Comparison of ENCODE assay signal across 31 cellular contexts in genomic region chr18:11767329-11767728, GRCh38.
"Had no signal": no experiment of that assay in that cellular context is flagged by ENCODE, and none has a peak within 500 bp of the region (broad histone marks: within the 10 kb centered on the region; RNA-seq: fewer than 3 reads in every experiment).

No MANE protein-coding gene starts in this region.

- H3K4me1 ChIP-seq: adrenal gland, body of pancreas, colonic mucosa, esophagus squamous epithelium, gastroesophageal sphincter had no signal

- DNase-seq: activated B cell treated with CpG ODN at 0.5 μM for 24 hours; activated CD4-positive, alpha-beta T cell treated with anti-CD3 and anti-CD28 coated beads for 48 hours; activated CD4-positive, alpha-beta T cell treated with anti-CD3 and anti-CD28 coated beads, Interleukin-2, amount 50 U/mL, for 1 hour; activated CD4-positive, alpha-beta T cell treated with anti-CD3 and anti-CD28 coated beads, Interleukin-2, amount 50 U/mL, for 48 hours; activated CD8-positive, alpha-beta memory T cell treated with anti-CD3 and anti-CD28 coated beads for 24 hours; activated CD8-positive, alpha-beta T cell treated with anti-CD3 and anti-CD28 coated beads for 36 hours; activated effector memory CD4-positive, alpha-beta T cell treated with anti-CD3 and anti-CD28 coated beads, Interleukin-2, amount 50 U/mL, for 16 hours; activated naive CD4-positive, alpha-beta T cell treated with anti-CD3 and anti-CD28 coated beads for 36 hours; activated naive CD8-positive, alpha-beta T cell treated with anti-CD3 and anti-CD28 coated beads for 36 hours; activated naive CD8-positive, alpha-beta T cell treated with anti-CD3 and anti-CD28 coated beads, Interleukin-2, amount 50 U/mL, for 24 hours; activated T-cell treated with anti-CD3 and anti-CD28 coated beads, Interleukin-2, amount 50 U/mL, for 4 hours; adrenal gland; amygdala; aorta; body of pancreas; central memory CD4-positive, alpha-beta T cell; cerebellar nuclear complex; colonic mucosa; effector CD8-positive, alpha-beta T cell; esophagus squamous epithelium; T-helper 2 cell had no signal

- H3K36me3 ChIP-seq: adrenal gland, colonic mucosa, esophagus squamous epithelium, gastroesophageal sphincter had no signal

- H3K9me3 ChIP-seq: adrenal gland, body of pancreas, colonic mucosa, esophagus squamous epithelium, gastroesophageal sphincter had no signal

- FAIRE-seq: endometrium, endothelial cell of umbilical vein, TTC549 had no signal

- H3K36me3 Mint-ChIP-seq: activated naive CD4-positive, alpha-beta T cell treated with anti-CD3 and anti-CD28 coated beads, Interleukin-2, amount 50 U/mL, for 24 hours; activated naive CD8-positive, alpha-beta T cell treated with anti-CD3 and anti-CD28 coated beads for 36 hours had no signal

- H3K9me3 Mint-ChIP-seq: activated B cell treated with CpG ODN at 0.5 μM for 24 hours; activated CD8-positive, alpha-beta T cell treated with anti-CD3 and anti-CD28 coated beads for 36 hours; activated naive CD4-positive, alpha-beta T cell treated with anti-CD3 and anti-CD28 coated beads for 36 hours; activated naive CD4-positive, alpha-beta T cell treated with anti-CD3 and anti-CD28 coated beads, Interleukin-2, amount 50 U/mL, for 24 hours; activated naive CD8-positive, alpha-beta T cell treated with anti-CD3 and anti-CD28 coated beads for 36 hours; activated naive CD8-positive, alpha-beta T cell treated with anti-CD3 and anti-CD28 coated beads, Interleukin-2, amount 50 U/mL, for 24 hours; activated T-cell treated with anti-CD3 and anti-CD28 coated beads, Interleukin-2, amount 50 U/mL, for 4 hours; activated T-helper 1 cell treated with anti-CD3 and anti-CD28 coated beads, Interleukin-12 subunit alpha, Interleukin-12 subunit beta, Interleukin-2, Interleukin-4 antibody, amounts not matched to agents 30 ng/mL and 10 ng/mL and 1 ng/mL, durations not matched to agents 14 hours and 24 hours and 36 hours; activated T-helper 2 cell treated with anti-CD3 and anti-CD28 coated beads, Interferon-gamma antibody, Interleukin-2, Interleukin-4, amounts not matched to agents 10 μg/mL and 5 μg/mL and 100 μg/mL, durations not matched to agents 14 hours and 24 hours and 36 hours had no signal

- H3K27ac ChIP-seq: adrenal gland, body of pancreas, colonic mucosa, epithelial cell of prostate, esophagus squamous epithelium, gastroesophageal sphincter, VCaP had no signal

- H3K27me3 ChIP-seq: adrenal gland, body of pancreas, colonic mucosa, esophagus squamous epithelium, gastroesophageal sphincter had no signal

- ATAC-seq: activated CD4-positive, CD25-positive, alpha-beta regulatory T cell treated with anti-CD3 and anti-CD28 coated beads, Interleukin-2, amount 50 U/mL, for 24 hours; activated T-cell treated with anti-CD3 and anti-CD28 coated beads, Interleukin-2, amount 50 U/mL, for 4 hours; body of pancreas; gastroesophageal sphincter had no signal

- H3K4me3 Mint-ChIP-seq: activated B cell treated with CpG ODN at 0.5 μM for 24 hours; activated CD8-positive, alpha-beta T cell treated with anti-CD3 and anti-CD28 coated beads for 36 hours; activated naive CD4-positive, alpha-beta T cell treated with anti-CD3 and anti-CD28 coated beads for 36 hours; activated naive CD4-positive, alpha-beta T cell treated with anti-CD3 and anti-CD28 coated beads, Interleukin-2, amount 50 U/mL, for 24 hours; activated naive CD8-positive, alpha-beta T cell treated with anti-CD3 and anti-CD28 coated beads for 36 hours; activated naive CD8-positive, alpha-beta T cell treated with anti-CD3 and anti-CD28 coated beads, Interleukin-2, amount 50 U/mL, for 24 hours; activated T-cell treated with anti-CD3 and anti-CD28 coated beads, Interleukin-2, amount 50 U/mL, for 4 hours; activated T-helper 1 cell treated with anti-CD3 and anti-CD28 coated beads, Interleukin-12 subunit alpha, Interleukin-12 subunit beta, Interleukin-2, Interleukin-4 antibody, amounts not matched to agents 30 ng/mL and 10 ng/mL and 1 ng/mL, durations not matched to agents 14 hours and 24 hours and 36 hours had no signal

- H3K4me1 Mint-ChIP-seq: activated B cell treated with CpG ODN at 0.5 μM for 24 hours; activated naive CD4-positive, alpha-beta T cell treated with anti-CD3 and anti-CD28 coated beads, Interleukin-2, amount 50 U/mL, for 24 hours had no signal

- H3K27me3 Mint-ChIP-seq: activated naive CD4-positive, alpha-beta T cell treated with anti-CD3 and anti-CD28 coated beads, Interleukin-2, amount 50 U/mL, for 24 hours had no signal

- H3K4me3 ChIP-seq: adrenal gland, body of pancreas, colonic mucosa, esophagus squamous epithelium, gastroesophageal sphincter had no signal

- H3K27ac Mint-ChIP-seq: activated B cell treated with CpG ODN at 0.5 μM for 24 hours; activated CD8-positive, alpha-beta T cell treated with anti-CD3 and anti-CD28 coated beads for 36 hours; activated naive CD4-positive, alpha-beta T cell treated with anti-CD3 and anti-CD28 coated beads for 36 hours; activated naive CD4-positive, alpha-beta T cell treated with anti-CD3 and anti-CD28 coated beads, Interleukin-2, amount 50 U/mL, for 24 hours; activated naive CD8-positive, alpha-beta T cell treated with anti-CD3 and anti-CD28 coated beads for 36 hours; activated naive CD8-positive, alpha-beta T cell treated with anti-CD3 and anti-CD28 coated beads, Interleukin-2, amount 50 U/mL, for 24 hours; activated T-helper 1 cell treated with anti-CD3 and anti-CD28 coated beads, Interleukin-12 subunit alpha, Interleukin-12 subunit beta, Interleukin-2, Interleukin-4 antibody, amounts not matched to agents 30 ng/mL and 10 ng/mL and 1 ng/mL, durations not matched to agents 14 hours and 24 hours and 36 hours; activated T-helper 2 cell treated with anti-CD3 and anti-CD28 coated beads, Interferon-gamma antibody, Interleukin-2, Interleukin-4, amounts not matched to agents 10 μg/mL and 5 μg/mL and 100 μg/mL, durations not matched to agents 14 hours and 24 hours and 36 hours had no signal
